Comparison of ENCODE assay signal across 15 cellular contexts in genomic region chr2:54936766-54937165, GRCh38.
"Had no signal": no experiment of that assay in that cellular context is flagged by ENCODE, and none has a peak within 500 bp of the region (broad histone marks: within the 10 kb centered on the region; RNA-seq: fewer than 3 reads in every experiment).

No MANE protein-coding gene starts in this region.

- DNase-seq: activated CD4-positive, alpha-beta T cell treated with anti-CD3 and anti-CD28 coated beads, Interleukin-2, amount 10 ng/mL, durations not matched to agents 24 days and 14 days; activated naive CD4-positive, alpha-beta T cell treated with anti-CD3 and anti-CD28 coated beads for 36 hours; dermis blood vessel endothelial cell; glutamatergic neuron; left cardiac atrium; mucosa of descending colon; naive thymus-derived CD8-positive, alpha-beta T cell; spleen; stimulated activated CD4-positive, alpha-beta T cell treated with anti-CD3 and anti-CD28 coated beads, Interleukin-1b, Interleukin-23, amount 100 ng/mL, for 48 hours; stimulated activated naive B cell treated with anti-CD40 and anti-IgM and Interleukin-4, amounts not matched to agents 10 μg/mL and 1 μg/mL and 100 μg/mL, for 72 hours; T-helper 1 cell; transverse colon had no signal

- ATAC-seq: left cardiac atrium; mucosa of descending colon; naive thymus-derived CD8-positive, alpha-beta T cell; sciatic nerve; stimulated activated naive B cell treated with anti-CD40 and anti-IgM and Interleukin-4, amounts not matched to agents 10 μg/mL and 1 μg/mL and 100 μg/mL, for 72 hours; WTC11 had no signal

- H3K9me3 ChIP-seq: neutrophil had no signal

- H3K27ac ChIP-seq: neutrophil, spleen, transverse colon had no signal

- H3K4me1 ChIP-seq: spleen, transverse colon had no signal

- H3K36me3 ChIP-seq: neutrophil, spleen, transverse colon had no signal

- H3K4me3 ChIP-seq: mucosa of descending colon, spleen, transverse colon had no signal

- H3K27me3 ChIP-seq: neutrophil, spleen, transverse colon had no signal
